ENCODE assay signal across 1 cellular context in genomic region chr12:64268409-64268808, GRCh38.
TF ChIP-seq lines count a peak whose summit lies in the region.

No MANE protein-coding gene starts in this region.

TF ChIP-seq in K562, 482 proteins besides CTCF, POLR2A, EP300 and RAD21 (continued from another document):
- TF ChIP-seq ZBTB43 (CRISPR knock-in tag; IDR thresholded peaks at IDR 0.05) (no peak), CEBPG (CRISPR knock-in tag; IDR thresholded peaks at IDR 0.05) (no peak), CEBPG (tag; conservative IDR thresholded peaks at IDR 0.05 in 1 of 2, IDR thresholded peaks at IDR 0.05 in 1 of 2) (peak; percentile 56 to 70), ZNF436 (CRISPR knock-in tag; IDR thresholded peaks at IDR 0.05) (no peak), TGIF2 (CRISPR knock-in tag; IDR thresholded peaks at IDR 0.05) (no peak)
